8 cellular contexts compared by ENCODE assay signal in the genomic region with DNA sequence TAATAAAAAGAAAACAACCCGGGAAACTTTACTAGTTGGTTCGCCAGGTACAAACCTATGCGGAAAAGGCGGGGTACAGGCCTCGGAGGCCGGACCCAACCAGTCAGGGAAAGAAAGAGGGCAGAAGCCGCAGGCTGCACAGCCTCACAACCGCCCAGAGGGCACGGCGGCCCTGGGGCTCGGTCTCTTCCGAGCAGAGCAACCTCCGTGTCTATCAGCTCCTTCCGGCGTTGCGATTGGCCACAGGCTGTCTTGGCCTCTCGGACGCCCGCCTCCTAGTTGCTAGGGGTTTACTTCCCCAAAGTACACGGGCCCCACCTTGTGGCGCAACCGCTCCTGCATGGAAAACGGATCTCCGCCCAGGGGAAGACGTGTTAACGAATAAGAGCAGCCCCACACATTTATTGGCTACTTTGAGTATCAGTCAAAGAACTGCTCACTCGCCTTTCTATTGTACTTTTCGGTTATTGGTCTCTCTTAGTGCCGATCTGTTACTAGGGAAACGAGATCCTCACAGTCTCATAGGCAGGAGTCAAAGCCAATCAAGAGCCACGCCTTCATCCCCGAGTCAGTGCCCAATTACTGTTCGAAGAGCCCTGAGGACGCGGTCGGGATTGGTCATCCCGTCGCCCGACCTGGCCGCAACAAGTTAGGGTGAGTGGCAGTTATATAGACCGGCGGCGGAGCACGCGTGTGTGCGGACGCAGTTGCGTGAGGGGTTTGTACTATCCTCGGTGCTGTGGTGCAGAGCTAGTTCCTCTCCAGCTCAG. TPM values are rescaled to one million over a fixed set of nuclear protein-coding genes. Genes with fewer than 3 reads are reported as not detected.
DNase-seq lines count a peak whose midpoint lies in the region; ATAC-seq and TF ChIP-seq lines count a peak whose summit lies in the region.

Gene G3BP1, plus strand, starts transcription at position 696 of the 770 bp plus-strand sequence. CDS start 14,667 bp downstream, outside the sequence.

- H3K36me3 Mint-ChIP-seq in activated CD4-positive, alpha-beta T cell treated with anti-CD3 and anti-CD28 coated beads, Interleukin-2, amount 10 ng/mL, durations not matched to agents 7 days and 5 days (ENCODE audit: low read depth) = peaks cover 19% of the 10 kb centered on the region

- H3K27ac Mint-ChIP-seq in activated CD4-positive, alpha-beta T cell treated with anti-CD3 and anti-CD28 coated beads, Interleukin-2, amount 10 ng/mL, durations not matched to agents 7 days and 5 days = peak within 1 kb of the TSS; percentile 94

- no peaks in the 10 kb centered on the region for H3K9me3 Mint-ChIP-seq in activated CD4-positive, alpha-beta T cell treated with anti-CD3 and anti-CD28 coated beads, Interleukin-2, amount 10 ng/mL, durations not matched to agents 7 days and 5 days

- peak; percentile 100 for DNase-seq in NCI-H69 (lab: John Stamatoyannopoulos, UW)
- peak; percentile 100 for DNase-seq in activated CD4-positive, alpha-beta T cell treated with anti-CD3 and anti-CD28 coated beads, Interleukin-2, amount 10 ng/mL, durations not matched to agents 7 days and 5 days
- DNase-seq in coronary artery (ENCODE audit: low spot score) = peak; percentile 100
- DNase-seq in stimulated activated CD4-positive, alpha-beta T cell treated with anti-CD3 and anti-CD28 coated beads, Interleukin-1b, Interleukin-23, amount 100 ng/mL, for 4 hours (ENCODE audit: low read depth in 2 of 2) = peak; percentile 96

- POLR2A ChIA-PET in activated CD4-positive, alpha-beta T cell treated with anti-CD3 and anti-CD28 coated beads, Interleukin-2, amount 10 ng/mL, durations not matched to agents 7 days and 5 days (lab: Charles Lee) = interaction anchor here (0.6 to 1.6 kb wide), 6 partner anchors 16 to 1371 kb away, joined by 3 to 12 read pairs (median 3); partner anchors contain the start of gene SLC36A1

- ATAC-seq in GM19328 (IDR thresholded peaks at IDR 0.05; ENCODE audit: unreplicated experiment) = peak; percentile 76
- peak; percentile 80 for ATAC-seq in HG03520 (IDR thresholded peaks at IDR 0.05; ENCODE audit: unreplicated experiment)

- no peaks in the 10 kb centered on the region for H3K27me3 ChIP-seq in layer of hippocampus (ENCODE audit: control insufficient read depth, insufficient read depth, low read length)

- no peaks in the 10 kb centered on the region for H3K27me3 Mint-ChIP-seq in activated CD4-positive, alpha-beta T cell treated with anti-CD3 and anti-CD28 coated beads, Interleukin-2, amount 10 ng/mL, durations not matched to agents 7 days and 5 days

- H3K4me3 Mint-ChIP-seq in activated CD4-positive, alpha-beta T cell treated with anti-CD3 and anti-CD28 coated beads, Interleukin-2, amount 10 ng/mL, durations not matched to agents 7 days and 5 days = peak within 1 kb of the TSS; percentile 81

- peak within 1 kb of the TSS; percentile 91 for H3K4me3 ChIP-seq in coronary artery

- CTCF ChIA-PET in activated CD4-positive, alpha-beta T cell treated with anti-CD3 and anti-CD28 coated beads, Interleukin-2, amount 10 ng/mL, durations not matched to agents 7 days and 5 days (lab: Charles Lee) = interaction anchor here (0.5 to 3.5 kb wide), 30 partner anchors 8 to 540 kb away, joined by 3 to 40 read pairs (median 4); no protein-coding TSS in a partner anchor

- TF ChIP-seq CTCF in C4-2B (conservative IDR thresholded peaks at IDR 0.05) = peak; percentile 36
- peak; percentile 37 for TF ChIP-seq CTCF in coronary artery (IDR thresholded peaks at IDR 0.05)

- peaks cover 37% of the 10 kb centered on the region for H3K4me1 Mint-ChIP-seq in activated CD4-positive, alpha-beta T cell treated with anti-CD3 and anti-CD28 coated beads, Interleukin-2, amount 10 ng/mL, durations not matched to agents 7 days and 5 days

- H3K27ac ChIP-seq in C4-2B (peak within 1 kb of the TSS; percentile 97), coronary artery (peak within 1 kb of the TSS; percentile 96 to 97), layer of hippocampus (ENCODE audit: low read depth, low read length) (peak within 1 kb of the TSS; percentile 98)

RNA-seq across cellular contexts. Expression of gene G3BP1, which starts in this region (rescaled TPM):
- total RNA-seq in activated CD4-positive, alpha-beta T cell treated with anti-CD3 and anti-CD28 coated beads, Interleukin-2, amount 10 ng/mL, durations not matched to agents 7 days and 5 days = 100 to 1,000 TPM; 212 to 221 TPM

Comparison
In these comparisons a context has a peak if more than half of its experiments do, and no peak if none do; other contexts are left out.
1. Peak in every context shown above with its lines: DNase-seq, ATAC-seq, H3K4me3 ChIP-seq and H3K27ac ChIP-seq.